11 cellular contexts compared by ENCODE assay signal in genomic region chr15:43602233-43602632, GRCh38. TPM values are rescaled to one million over a fixed set of nuclear protein-coding genes. Genes with fewer than 3 reads are reported as not detected.
DNase-seq lines count a peak whose midpoint lies in the region; ATAC-seq, FAIRE-seq and TF ChIP-seq lines count a peak whose summit lies in the region.
"Not testable (repeated sequence)": the region's sequence is repeated elsewhere in the genome, so short reads cannot be mapped to it uniquely, and the experiment has no call there.
"Had no signal": no experiment of that assay in that cellular context is flagged by ENCODE, and none has a peak within 500 bp of the region (broad histone marks: within the 10 kb centered on the region; RNA-seq: fewer than 3 reads in every experiment).

No MANE protein-coding gene starts in this region.

- not testable (repeated sequence) for H3K36me3 ChIP-seq in bronchial epithelial cell (ENCODE audit: control insufficient read depth, insufficient read depth, low read length); thyroid gland

- TF ChIP-seq POLR2A in thyroid gland (IDR thresholded peaks at IDR 0.05): not testable (repeated sequence)

- ATAC-seq in left colon: peak; percentile 59

- intact Hi-C loops in left colon (cut with DNase I, micrococcal nuclease); thyroid gland (cut with DNase I): not testable (repeated sequence)

- not testable (repeated sequence) for H3K4me3 ChIP-seq in bronchial epithelial cell (ENCODE audit: low read depth, low read length); thyroid gland (replicated peaks in 1 of 3)

- peak overlapping the region; percentile 39 to 57 (median 40) for H3K27ac ChIP-seq in thyroid gland

- TF ChIP-seq CTCF in bronchial epithelial cell (IDR thresholded peaks at IDR 0.05; ENCODE audit: insufficient read depth, low read length, severe bottlenecking); thyroid gland (IDR thresholded peaks at IDR 0.05): not testable (repeated sequence)

- not testable (repeated sequence) for H3K9me3 ChIP-seq in thyroid gland

- DNase-seq in Ammon's horn (ENCODE audit: low spot score): peak; percentile 73
- DNase-seq in EH (ENCODE audit: low read depth): peak; percentile 3
- peak; percentile 34 for DNase-seq in LoVo (ENCODE audit: low spot score)
- DNase-seq in NCI-H2227 (lab: John Stamatoyannopoulos, UW; ENCODE audit: unreplicated experiment): peak; percentile 25
- peak; percentile 79 for DNase-seq in RPMI7951 (ENCODE audit: low read depth)
- DNase-seq in bronchial epithelial cell (ENCODE audit: low read depth): peak; percentile 48
- peak; percentile 30 to 34 for DNase-seq in left colon
- peak; percentile 93 to 95 for DNase-seq in thyroid gland

- FAIRE-seq in bronchial epithelial cell (lab: Jason Lieb, UNC): not testable (repeated sequence)

- not testable (repeated sequence) for H3K4me1 ChIP-seq in thyroid gland

- 35 to 36% methylated on average over 6 of the region's 6 CpGs for WGBS in thyroid gland, 2 donors

- H3K27me3 ChIP-seq in bronchial epithelial cell (ENCODE audit: control insufficient read depth, insufficient read depth, low read length); thyroid gland: not testable (repeated sequence)

RNA-seq across cellular contexts. Expression of gene CKMT1B, which starts 8.4 kb away (rescaled TPM):
- not detected in 2 replicates for total RNA-seq in RPMI7951 (2014; rRNA removed; shearing (Covaris generic))
- total RNA-seq in bronchial epithelial cell (19.0 and 43.7 TPM in 2 replicates), left colon (100 to 1,000 TPM; 168 to 277 TPM), thyroid gland (10 to 100 TPM in 3 of 4 donors, 1 to 10 TPM in 1; 4.3 to 41.2 (median 21.8) TPM)
- total RNA-seq: ascending aorta, IMR-90 had no signal

RNA-seq across cellular contexts. Expression of gene PPIP5K1, which starts 12.2 kb away (rescaled TPM):
- 16.7 and 16.9 TPM in 2 replicates for total RNA-seq in RPMI7951 (2014; rRNA removed; shearing (Covaris generic))
- total RNA-seq in bronchial epithelial cell: 46.1 and 85.3 TPM in 2 replicates
- total RNA-seq in left colon: 100 to 1,000 TPM in 1 of 2 donors, 10 to 100 TPM in 1; 91.1 to 139 TPM
- total RNA-seq in thyroid gland: 100 to 1,000 TPM in 1 of 4 donors, 10 to 100 TPM in 3; 26.3 to 107 (median 52.3) TPM

RNA-seq across cellular contexts. Expression of gene STRC, which starts 16.4 kb away (rescaled TPM):
- not detected in 2 replicates for total RNA-seq in RPMI7951 (2014; rRNA removed; shearing (Covaris generic))
- total RNA-seq in bronchial epithelial cell (0.38 and 0.53 TPM in 2 replicates), left colon (1 to 10 TPM in 1 of 2 donors, under 1 TPM in 1; 0.67 to 1.4 TPM), thyroid gland (1 to 10 TPM in 3 of 4 donors, under 1 TPM in 1; 0.13 to 1.3 (median 1.2) TPM)
- total RNA-seq: ascending aorta, IMR-90, upper lobe of right lung had no signal

RNA-seq across cellular contexts. Expression of gene CATSPER2, which starts 46.4 kb away (rescaled TPM):
- total RNA-seq in RPMI7951 (2014; rRNA removed; shearing (Covaris generic)): 0.60 and 1.9 TPM in 2 replicates
- 4.7 TPM in 2 replicates for total RNA-seq in bronchial epithelial cell
- 10 to 100 TPM in 1 of 2 donors, 1 to 10 TPM in 1; 9.0 to 11.8 TPM for total RNA-seq in left colon
- 1 to 10 TPM; 4.0 to 7.6 (median 6.7) TPM for total RNA-seq in thyroid gland

Comparison
In these comparisons a context has a peak if more than half of its experiments do, and no peak if none do; other contexts are left out.
1. DNase-seq: peak in every context shown above with its lines; median percentile 94 in thyroid gland; 79 in RPMI7951; 73 in Ammon's horn; 48 in bronchial epithelial cell; 34 in LoVo; 32 in left colon; 25 in NCI-H2227; 3 in EH.